In the genomic region with DNA sequence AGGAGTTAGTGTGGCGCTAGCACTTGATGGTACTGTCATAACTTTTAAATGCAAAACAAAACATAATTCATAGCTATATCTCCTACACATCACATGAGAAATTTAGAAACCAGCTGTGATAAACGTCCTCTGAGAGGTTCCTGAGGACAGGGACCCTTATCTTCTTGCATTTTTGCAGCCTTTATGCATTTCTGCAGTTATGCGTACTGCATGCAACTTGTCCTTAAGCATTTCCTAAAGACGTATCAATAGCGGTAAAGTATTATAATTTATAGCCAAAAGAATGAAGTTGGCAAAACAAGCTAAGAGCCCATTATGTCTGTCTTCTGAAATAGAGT, we compare ENCODE assay signal across 9 cellular contexts. TPM values are rescaled to one million over a fixed set of nuclear protein-coding genes. Genes with fewer than 3 reads are reported as not detected.
DNase-seq lines count a peak whose midpoint lies in the region; ATAC-seq, FAIRE-seq and TF ChIP-seq lines count a peak whose summit lies in the region.
"Had no signal": no experiment of that assay in that cellular context is flagged by ENCODE, and none has a peak within 500 bp of the region (broad histone marks: within the 10 kb centered on the region; RNA-seq: fewer than 3 reads in every experiment).

No MANE protein-coding gene starts in this region.

- H3K4me3 Mint-ChIP-seq in T-helper 2 cell treated with Interferon-gamma antibody and Interleukin-4, amounts not matched to agents 5 μg/mL and 100 μg/mL, for 36 hours = peak overlapping the region; percentile 97
- peak overlapping the region; percentile 87 for H3K4me3 Mint-ChIP-seq in activated naive CD8-positive, alpha-beta T cell treated with anti-CD3 and anti-CD28 coated beads, Interleukin-2, amount 50 U/mL, for 24 hours

- no peak for ATAC-seq in activated naive CD8-positive, alpha-beta T cell treated with anti-CD3 and anti-CD28 coated beads, Interleukin-2, amount 50 U/mL, for 24 hours
- ATAC-seq in left colon = no peak
- ATAC-seq in GM19035 (IDR thresholded peaks at IDR 0.05; ENCODE audit: unreplicated experiment) = no peak

- H3K9me3 Mint-ChIP-seq in T-helper 2 cell treated with Interferon-gamma antibody and Interleukin-4, amounts not matched to agents 5 μg/mL and 100 μg/mL, for 36 hours = no peaks in the 10 kb centered on the region
- H3K9me3 Mint-ChIP-seq in activated naive CD8-positive, alpha-beta T cell treated with anti-CD3 and anti-CD28 coated beads, Interleukin-2, amount 50 U/mL, for 24 hours = no peaks in the 10 kb centered on the region

- H3K4me1 ChIP-seq in keratinocyte (ENCODE audit: control insufficient read depth, extremely low read depth, insufficient read depth, low read length) (peaks cover 16% of the 10 kb centered on the region), testis (peaks cover 43% of the 10 kb centered on the region)

- no peak for TF ChIP-seq POLR2A in testis (IDR thresholded peaks at IDR 0.05)

- WGBS in testis, 2 donors = 7 to 12% methylated on average over 5 of the region's 5 CpGs

- dilution Hi-C loops in keratinocyte (cut with MboI; ENCODE audit: extremely low pct_ligation_motif_present, low sequenced_read_pairs) = loop anchor here (25.0 kb wide), 1 partner anchor 193 kb away; the partner anchor contains the start of gene CST9

- H2AFZ ChIP-seq in keratinocyte (ENCODE audit: control insufficient read depth, low read length) = peak overlapping the region; percentile 49

- no peaks in the 10 kb centered on the region for H3K9me1 ChIP-seq in keratinocyte (ENCODE audit: control insufficient read depth, extremely low read depth, insufficient read depth, low read length)

- FAIRE-seq in keratinocyte (lab: Jason Lieb, UNC) = peak; percentile 48

- H3K9ac ChIP-seq in keratinocyte (ENCODE audit: control insufficient read depth, extremely low read depth, insufficient read depth, low read length) = peak overlapping the region; percentile 92

- no peaks in the 10 kb centered on the region for H4K20me1 ChIP-seq in keratinocyte (ENCODE audit: control insufficient read depth, extremely low read depth, insufficient read depth, low read length)

- peak overlapping the region; percentile 79 to 97 (median 83) for H3K4me3 ChIP-seq in keratinocyte (ENCODE audit: control insufficient read depth in 2 of 3, extremely low read depth in 1 of 3, insufficient read depth in 2 of 3, low read depth in 1 of 3, low read length in 3 of 3)
- peak overlapping the region; percentile 86 to 97 for H3K4me3 ChIP-seq in testis

- no peaks in the 10 kb centered on the region for H3K27me3 ChIP-seq in keratinocyte (ENCODE audit: control insufficient read depth, extremely low read depth, insufficient read depth, low read length)
- no peaks in the 10 kb centered on the region for H3K27me3 ChIP-seq in testis

- no peak for TF ChIP-seq CTCF in keratinocyte (optimal IDR thresholded peaks at IDR 0.05 in 1 of 3, IDR thresholded peaks at IDR 0.05 in 1 of 3, conservative IDR thresholded peaks at IDR 0.05 in 1 of 3; ENCODE audit: extremely low read depth in 1 of 3, insufficient read depth in 2 of 3, low read length in 3 of 3)
- no peak for TF ChIP-seq CTCF in testis (IDR thresholded peaks at IDR 0.05)

- H3K4me1 Mint-ChIP-seq in T-helper 2 cell treated with Interferon-gamma antibody and Interleukin-4, amounts not matched to agents 5 μg/mL and 100 μg/mL, for 36 hours (ENCODE audit: low read depth) = peaks cover 42% of the 10 kb centered on the region
- peaks cover 55% of the 10 kb centered on the region for H3K4me1 Mint-ChIP-seq in activated naive CD8-positive, alpha-beta T cell treated with anti-CD3 and anti-CD28 coated beads, Interleukin-2, amount 50 U/mL, for 24 hours

- peaks cover 2% of the 10 kb centered on the region for H3K27me3 Mint-ChIP-seq in T-helper 2 cell treated with Interferon-gamma antibody and Interleukin-4, amounts not matched to agents 5 μg/mL and 100 μg/mL, for 36 hours (ENCODE audit: low read depth)
- no peaks in the 10 kb centered on the region for H3K27me3 Mint-ChIP-seq in activated naive CD8-positive, alpha-beta T cell treated with anti-CD3 and anti-CD28 coated beads, Interleukin-2, amount 50 U/mL, for 24 hours

- intact Hi-C loops in testis (cut with DNase I; ENCODE audit: low total_unique reads) = no loop called here
- intact Hi-C loops in left colon (cut with DNase I, micrococcal nuclease) = no loop called here

- H3K27ac Mint-ChIP-seq in T-helper 2 cell treated with Interferon-gamma antibody and Interleukin-4, amounts not matched to agents 5 μg/mL and 100 μg/mL, for 36 hours = peak overlapping the region; percentile 90
- peak overlapping the region; percentile 89 for H3K27ac Mint-ChIP-seq in activated naive CD8-positive, alpha-beta T cell treated with anti-CD3 and anti-CD28 coated beads, Interleukin-2, amount 50 U/mL, for 24 hours

- H3K27ac ChIP-seq in keratinocyte (ENCODE audit: control insufficient read depth, insufficient read depth, low read length) = peak overlapping the region; percentile 76
- peak overlapping the region; percentile 95 for H3K27ac ChIP-seq in testis

- H3K4me2 ChIP-seq in keratinocyte (ENCODE audit: control insufficient read depth, extremely low read depth, insufficient read depth, low read depth, low read length) = peak overlapping the region; percentile 96

- peaks cover 58% of the 10 kb centered on the region for H3K79me2 ChIP-seq in keratinocyte (ENCODE audit: control insufficient read depth, insufficient read depth, low read length)

- no peaks in the 10 kb centered on the region for H3K36me3 ChIP-seq in keratinocyte (ENCODE audit: control insufficient read depth in 2 of 2, extremely low read depth in 1 of 2, insufficient read depth in 2 of 2, low read length in 2 of 2)
- no peaks in the 10 kb centered on the region for H3K36me3 ChIP-seq in testis (ENCODE audit: low read depth, missing control alignments)

- DNase-seq in T-helper 2 cell treated with Interferon-gamma antibody and Interleukin-4, amounts not matched to agents 5 μg/mL and 100 μg/mL, for 36 hours (ENCODE audit: low spot score) = no peak
- DNase-seq in T-helper 2 cell (no peak), keratinocyte (ENCODE audit: low read depth, low spot score) (no peak), testis (no peak), left colon (no peak), NCI-H345 treated with DMSO at 0.1 percent for 48 hours (lab: John Stamatoyannopoulos, UW; ENCODE audit: unreplicated experiment) (no peak)
- no peak for DNase-seq in activated naive CD8-positive, alpha-beta T cell treated with anti-CD3 and anti-CD28 coated beads, Interleukin-2, amount 50 U/mL, for 24 hours

- H3K9me3 ChIP-seq in keratinocyte (ENCODE audit: control insufficient read depth, low read depth, low read length) (no peaks in the 10 kb centered on the region), testis (no peaks in the 10 kb centered on the region)

- peaks cover 6% of the 10 kb centered on the region for H3K36me3 Mint-ChIP-seq in T-helper 2 cell treated with Interferon-gamma antibody and Interleukin-4, amounts not matched to agents 5 μg/mL and 100 μg/mL, for 36 hours (ENCODE audit: low read depth)
- H3K36me3 Mint-ChIP-seq in activated naive CD8-positive, alpha-beta T cell treated with anti-CD3 and anti-CD28 coated beads, Interleukin-2, amount 50 U/mL, for 24 hours (ENCODE audit: low read depth) = peaks cover 3% of the 10 kb centered on the region

RNA-seq across cellular contexts. Expression of gene NAPB, which starts 1.7 kb away (rescaled TPM):
- polyA plus RNA-seq in keratinocyte (3.7 to 11.6 TPM (median 9.5 TPM) in 3 replicates), testis (ENCODE audit: insufficient read depth, low read depth, low replicate concordance) (14.7 TPM)
- polyA plus RNA-seq in keratinocyte (2011; ENCODE audit: low read depth) = 3.4 TPM
- 2.6 and 4.6 TPM in 2 replicates for polyA plus RNA-seq in keratinocyte (2011; cell fraction: cytosol; rRNA removed)
- 15.4 and 21.1 TPM in 2 replicates for polyA plus RNA-seq in keratinocyte (2011; cell fraction: nucleus; rRNA removed)
- polyA plus RNA-seq in keratinocyte (2012; ENCODE audit: low replicate concordance) = 2.7 and 5.5 TPM in 2 replicates
- 0.79 to 8.0 TPM (median 5.6 TPM) in 3 replicates for polyA minus RNA-seq in keratinocyte
- 1.9 TPM for polyA minus RNA-seq in keratinocyte (2011; cell fraction: cytosol; rRNA and poly(A)+ RNA removed)
- polyA minus RNA-seq in keratinocyte (2011; cell fraction: nucleus; rRNA and poly(A)+ RNA removed) = 6.6 and 14.2 TPM in 2 replicates
- total RNA-seq in testis (10 to 100 TPM; 37.8 to 40.4 TPM), left colon (1 to 10 TPM; 7.9 to 8.5 TPM)

RNA-seq across cellular contexts. Expression of gene CSTL1, which starts 19.9 kb away (rescaled TPM):
- polyA plus RNA-seq in keratinocyte (not detected in 3 replicates), testis (ENCODE audit: insufficient read depth, low read depth, low replicate concordance) (9.3 TPM)
- polyA plus RNA-seq in keratinocyte (2011; ENCODE audit: low read depth) = not detected
- not detected in 2 replicates for polyA plus RNA-seq in keratinocyte (2011; cell fraction: cytosol; rRNA removed)
- polyA plus RNA-seq in keratinocyte (2011; cell fraction: nucleus; rRNA removed) = 0.52 TPM in 1 of 2 replicates, not detected in the other
- polyA plus RNA-seq in keratinocyte (2012; ENCODE audit: low replicate concordance) = not detected in 2 replicates
- not detected in 3 replicates for polyA minus RNA-seq in keratinocyte
- not detected for polyA minus RNA-seq in keratinocyte (2011; cell fraction: cytosol; rRNA and poly(A)+ RNA removed)
- not detected in 2 replicates for polyA minus RNA-seq in keratinocyte (2011; cell fraction: nucleus; rRNA and poly(A)+ RNA removed)
- total RNA-seq in testis (1 to 10 TPM; 2.0 to 8.9 TPM), left colon (not detected)
- total RNA-seq: lung microvascular endothelial cell had no signal

RNA-seq across cellular contexts. Expression of gene CST11, which starts 33.0 kb away (rescaled TPM):
- polyA plus RNA-seq in keratinocyte (not detected in 3 replicates), testis (ENCODE audit: insufficient read depth, low read depth, low replicate concordance) (not detected)
- polyA plus RNA-seq in keratinocyte (2011; ENCODE audit: low read depth) = not detected
- polyA plus RNA-seq in keratinocyte (2011; cell fraction: cytosol; rRNA removed) = not detected in 2 replicates
- not detected in 2 replicates for polyA plus RNA-seq in keratinocyte (2011; cell fraction: nucleus; rRNA removed)
- polyA plus RNA-seq in keratinocyte (2012; ENCODE audit: low replicate concordance) = not detected in 2 replicates
- polyA minus RNA-seq in keratinocyte = not detected in 3 replicates
- not detected for polyA minus RNA-seq in keratinocyte (2011; cell fraction: cytosol; rRNA and poly(A)+ RNA removed)
- polyA minus RNA-seq in keratinocyte (2011; cell fraction: nucleus; rRNA and poly(A)+ RNA removed) = not detected in 2 replicates
- total RNA-seq in testis (not detected), left colon (not detected)
- total RNA-seq: lung microvascular endothelial cell had no signal

RNA-seq across cellular contexts. Expression of gene GZF1, which starts 57.6 kb away (rescaled TPM):
- 9.8 to 12.4 TPM (median 11.7 TPM) in 3 replicates for polyA plus RNA-seq in keratinocyte
- 8.0 TPM for polyA plus RNA-seq in keratinocyte (2011; ENCODE audit: low read depth)
- 11.5 and 13.0 TPM in 2 replicates for polyA plus RNA-seq in keratinocyte (2011; cell fraction: cytosol; rRNA removed)
- 19.2 and 21.6 TPM in 2 replicates for polyA plus RNA-seq in keratinocyte (2011; cell fraction: nucleus; rRNA removed)
- polyA plus RNA-seq in keratinocyte (2012; ENCODE audit: low replicate concordance) = 8.0 and 9.3 TPM in 2 replicates
- polyA minus RNA-seq in keratinocyte = 12.6 to 42.5 TPM (median 27.9 TPM) in 3 replicates
- polyA minus RNA-seq in keratinocyte (2011; cell fraction: cytosol; rRNA and poly(A)+ RNA removed) = 21.5 TPM
- 12.1 and 22.9 TPM in 2 replicates for polyA minus RNA-seq in keratinocyte (2011; cell fraction: nucleus; rRNA and poly(A)+ RNA removed)
- 10 to 100 TPM; 46.1 to 47.4 TPM for total RNA-seq in testis
- 32.4 TPM for polyA plus RNA-seq in testis (ENCODE audit: insufficient read depth, low read depth, low replicate concordance)
- total RNA-seq in left colon = 10 to 100 TPM in 1 of 2 donors, 1 to 10 TPM in 1; 8.3 to 10.2 TPM

Comparison
In these comparisons a context has a peak if more than half of its experiments do, and no peak if none do; other contexts are left out.
1. RNA of gene NAPB, which starts 1.7 kb away (total RNA-seq): 37.8 to 40.4 TPM in testis; 7.9 to 8.5 TPM in left colon; every median in the first group is over 4 times any median in the second.